8 cellular contexts compared by ENCODE assay signal in genomic region chr10:119413738-119414611, GRCh38.
A peak's percentile ranks its signal among the peaks of the same experiment; 100 is the strongest.
DNase-seq lines count a peak whose midpoint lies in the region; ATAC-seq and TF ChIP-seq lines count a peak whose summit lies in the region.

No MANE protein-coding gene starts in this region.

- peak overlapping the region; percentile 63 for H3K18ac ChIP-seq in neuronal stem cell (ENCODE audit: low read length)

- no peak overlapping the region for H2BK120ac ChIP-seq in neuronal stem cell (ENCODE audit: low read depth, low read length)

- no peaks in the 10 kb centered on the region for H3K4me1 Mint-ChIP-seq in stimulated activated effector memory CD8-positive, alpha-beta T cell treated with anti-CD3 and anti-CD28 coated beads, Interleukin-12 subunit alpha, Interleukin-12 subunit beta, amount 100 ng/mL, for 72 hours
- H3K4me1 Mint-ChIP-seq in chondrocyte (ENCODE audit: low read depth) = peaks cover 28% of the 10 kb centered on the region

- peak overlapping the region; percentile 25 for H2AFZ ChIP-seq in neuronal stem cell (ENCODE audit: low read length)

- H3K4me3 ChIP-seq in gastroesophageal sphincter = no peak overlapping the region
- H3K4me3 ChIP-seq in neuronal stem cell (ENCODE audit: low read length in 2 of 2) = no peak overlapping the region

- no peak overlapping the region for H3K23ac ChIP-seq in neuronal stem cell (ENCODE audit: low read depth, low read length, poor library complexity)

- TF ChIP-seq POLR2A in gastroesophageal sphincter (IDR thresholded peaks at IDR 0.05) = no peak

- peak; percentile 8 for ATAC-seq in gastroesophageal sphincter
- ATAC-seq in stimulated activated effector memory CD8-positive, alpha-beta T cell treated with anti-CD3 and anti-CD28 coated beads, Interleukin-12 subunit alpha, Interleukin-12 subunit beta, amount 100 ng/mL, for 72 hours = no peak

- H3K36me3 ChIP-seq in gastroesophageal sphincter (no peaks in the 10 kb centered on the region), neuronal stem cell (replicated peaks in 1 of 2; ENCODE audit: control insufficient read depth in 2 of 2, insufficient read depth in 2 of 2, low read length in 2 of 2) (no peaks in the 10 kb centered on the region)

- TF ChIP-seq EP300 in gastroesophageal sphincter (IDR thresholded peaks at IDR 0.05) = no peak

- H3K9me3 ChIP-seq in gastroesophageal sphincter (no peaks in the 10 kb centered on the region), neuronal stem cell (replicated peaks in 1 of 2; ENCODE audit: control insufficient read depth in 2 of 2, insufficient read depth in 1 of 2, low read depth in 1 of 2, low read length in 2 of 2) (no peaks in the 10 kb centered on the region)

- peak overlapping the region; percentile 53 for H2BK15ac ChIP-seq in neuronal stem cell (ENCODE audit: low read length)

- no peak overlapping the region for H2BK12ac ChIP-seq in neuronal stem cell (ENCODE audit: low read length)

- H3K27ac ChIP-seq in gastroesophageal sphincter (peak overlapping the region in 3 of 4 donors; percentile 66 to 74 (median 69)), neuronal stem cell (replicated peaks; ENCODE audit: low read length) (no peak overlapping the region)

- no peak overlapping the region for H3K14ac ChIP-seq in neuronal stem cell (ENCODE audit: low read length)

- H3K4me1 ChIP-seq in gastroesophageal sphincter = peaks cover 0 to 59% (median 36%) of the 10 kb centered on the region in 3 donors
- peaks cover 18 to 28% of the 10 kb centered on the region in 2 donors for H3K4me1 ChIP-seq in neuronal stem cell (ENCODE audit: control insufficient read depth in 2 of 2, insufficient read depth in 1 of 2, low read depth in 1 of 2, low read length in 2 of 2)

- H4K8ac ChIP-seq in neuronal stem cell (ENCODE audit: low read depth, low read length) = no peak overlapping the region

- H3K4me3 Mint-ChIP-seq in stimulated activated effector memory CD8-positive, alpha-beta T cell treated with anti-CD3 and anti-CD28 coated beads, Interleukin-12 subunit alpha, Interleukin-12 subunit beta, amount 100 ng/mL, for 72 hours = no peak overlapping the region
- H3K4me3 Mint-ChIP-seq in chondrocyte (ENCODE audit: unreplicated experiment) = no peak overlapping the region

- H2BK5ac ChIP-seq in neuronal stem cell (ENCODE audit: low read length) = peak overlapping the region; percentile 69

- H3K9ac ChIP-seq in neuronal stem cell (ENCODE audit: low read depth, low read length, poor library complexity) = no peak overlapping the region

- no peaks in the 10 kb centered on the region for H3K27me3 Mint-ChIP-seq in chondrocyte (ENCODE audit: low read depth)

- TF ChIP-seq CTCF in AG09319 (IDR thresholded peaks at IDR 0.05; ENCODE audit: low read depth, low read length) = no peak
- TF ChIP-seq CTCF in gastroesophageal sphincter (IDR thresholded peaks at IDR 0.05) = no peak
- no peak for TF ChIP-seq CTCF in chondrocyte (IDR thresholded peaks at IDR 0.05)

- no peaks in the 10 kb centered on the region for H3K27me3 ChIP-seq in gastroesophageal sphincter
- H3K27me3 ChIP-seq in neuronal stem cell (ENCODE audit: control insufficient read depth in 3 of 3, insufficient read depth in 3 of 3, low read depth in 1 of 3, low read length in 3 of 3) = no peaks in the 10 kb centered on the region

- H3K36me3 Mint-ChIP-seq in stimulated activated effector memory CD8-positive, alpha-beta T cell treated with anti-CD3 and anti-CD28 coated beads, Interleukin-12 subunit alpha, Interleukin-12 subunit beta, amount 100 ng/mL, for 72 hours = no peaks in the 10 kb centered on the region
- H3K36me3 Mint-ChIP-seq in chondrocyte (ENCODE audit: low read depth) = peaks cover 1% of the 10 kb centered on the region

- 57 to 58% methylated on average over 5 to 16 of the region's 23 CpGs for WGBS in gastroesophageal sphincter (ENCODE audit: low coverage in 1 of 2), 2 donors
- WGBS in neuronal stem cell (ENCODE audit: extremely low coverage in 2 of 2, insufficient read length in 2 of 2, insufficient replicate concordance in 1 of 2), 2 donors = no CpG with 5 or more reads among the region's 23 CpGs

- peak; percentile 87 for DNase-seq in AG09319 (ENCODE audit: extremely low read depth, low read depth)
- DNase-seq in amniotic stem cell (lab: John Stamatoyannopoulos, UW) = peak; percentile 21
- DNase-seq in neuronal stem cell (ENCODE audit: low spot score) = no peak
- no peak for DNase-seq in stimulated activated effector memory CD8-positive, alpha-beta T cell treated with anti-CD3 and anti-CD28 coated beads, Interleukin-12 subunit alpha, Interleukin-12 subunit beta, amount 100 ng/mL, for 72 hours (ENCODE audit: low spot score in 2 of 2)
- no peak for DNase-seq in DMS53 treated with DMSO at 0.1 percent for 48 hours (lab: John Stamatoyannopoulos, UW; ENCODE audit: unreplicated experiment)
- no peak for DNase-seq in NCI-H187 treated with DMSO at 0.1 percent for 48 hours (lab: John Stamatoyannopoulos, UW)
- DNase-seq in chondrocyte (ENCODE audit: low spot score) = no peak

- H3K4me2 ChIP-seq in neuronal stem cell (ENCODE audit: insufficient read depth, low read length, poor library complexity, severe bottlenecking) = no peak overlapping the region

- no peak overlapping the region for H4K91ac ChIP-seq in neuronal stem cell (ENCODE audit: low read depth, low read length, poor library complexity)

- peak overlapping the region; percentile 26 for H2AK5ac ChIP-seq in neuronal stem cell (ENCODE audit: low read depth, low read length)

- H3K27ac Mint-ChIP-seq in stimulated activated effector memory CD8-positive, alpha-beta T cell treated with anti-CD3 and anti-CD28 coated beads, Interleukin-12 subunit alpha, Interleukin-12 subunit beta, amount 100 ng/mL, for 72 hours = no peak overlapping the region
- H3K27ac Mint-ChIP-seq in chondrocyte (ENCODE audit: unreplicated experiment) = no peak overlapping the region

- no peak overlapping the region for H3K4ac ChIP-seq in neuronal stem cell (ENCODE audit: low read length)

- no peaks in the 10 kb centered on the region for H3K9me3 Mint-ChIP-seq in stimulated activated effector memory CD8-positive, alpha-beta T cell treated with anti-CD3 and anti-CD28 coated beads, Interleukin-12 subunit alpha, Interleukin-12 subunit beta, amount 100 ng/mL, for 72 hours
- H3K9me3 Mint-ChIP-seq in chondrocyte (ENCODE audit: low read depth) = no peaks in the 10 kb centered on the region

- H3K79me1 ChIP-seq in neuronal stem cell (ENCODE audit: low read depth, low read length) = peaks cover 2% of the 10 kb centered on the region

Comparison
In these comparisons a context has a peak if more than half of its experiments do, and no peak if none do; other contexts are left out.
1. DNase-seq: peak in AG09319 (single experiment) and amniotic stem cell (single experiment); none in neuronal stem cell (single experiment), stimulated activated effector memory CD8-positive, alpha-beta T cell treated with anti-CD3 and anti-CD28 coated beads, Interleukin-12 subunit alpha, Interleukin-12 subunit beta, amount 100 ng/mL, for 72 hours (0 of 2), DMS53 treated with DMSO at 0.1 percent for 48 hours (single experiment), NCI-H187 treated with DMSO at 0.1 percent for 48 hours (single experiment) and chondrocyte (single experiment).